Comparison of ENCODE assay signal across 1 cellular context in the genomic region with DNA sequence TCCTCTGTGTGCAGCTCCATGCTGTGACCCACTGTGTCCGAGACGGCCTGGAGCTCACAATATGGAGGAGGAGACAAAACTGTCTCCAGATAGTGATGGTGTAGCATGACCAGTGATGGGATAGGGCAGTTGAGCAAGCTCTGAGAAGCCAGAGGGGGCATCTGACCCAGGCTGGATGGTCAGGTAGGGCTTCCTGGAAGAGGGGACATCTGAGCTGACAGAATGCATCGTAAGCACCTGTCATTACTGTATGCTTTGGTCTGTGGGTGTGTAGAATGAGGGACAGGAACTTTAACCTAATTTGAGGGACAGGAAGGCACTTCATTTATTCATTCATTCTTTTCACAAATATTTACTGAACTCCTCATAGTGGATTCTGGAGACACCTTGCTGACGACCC.
TF ChIP-seq lines count a peak whose summit lies in the region.

No MANE protein-coding gene starts in this region.

TF ChIP-seq in K562, 482 proteins besides CTCF, POLR2A, EP300 and RAD21:
- TF ChIP-seq, protein P1, sequence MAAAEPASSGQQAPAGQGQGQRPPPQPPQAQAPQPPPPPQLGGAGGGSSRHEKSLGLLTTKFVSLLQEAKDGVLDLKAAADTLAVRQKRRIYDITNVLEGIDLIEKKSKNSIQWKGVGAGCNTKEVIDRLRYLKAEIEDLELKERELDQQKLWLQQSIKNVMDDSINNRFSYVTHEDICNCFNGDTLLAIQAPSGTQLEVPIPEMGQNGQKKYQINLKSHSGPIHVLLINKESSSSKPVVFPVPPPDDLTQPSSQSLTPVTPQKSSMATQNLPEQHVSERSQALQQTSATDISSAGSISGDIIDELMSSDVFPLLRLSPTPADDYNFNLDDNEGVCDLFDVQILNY (CRISPR knock-in tag; IDR thresholded peaks at IDR 0.05) = no peak
- TF ChIP-seq ZFP36 (IDR thresholded peaks at IDR 0.05; ENCODE audit: low read depth, low read length, partially characterized antibody) (peak; percentile 85), TCF3 (CRISPR knock-in tag; IDR thresholded peaks at IDR 0.05) (no peak), FUS (optimal IDR thresholded peaks at IDR 0.05; ENCODE audit: low read depth, low read length) (no peak)
TF ChIP-seq in K562: peak in this region for 1.
